ENCODE assay signal across 8 cellular contexts in the genomic region with DNA sequence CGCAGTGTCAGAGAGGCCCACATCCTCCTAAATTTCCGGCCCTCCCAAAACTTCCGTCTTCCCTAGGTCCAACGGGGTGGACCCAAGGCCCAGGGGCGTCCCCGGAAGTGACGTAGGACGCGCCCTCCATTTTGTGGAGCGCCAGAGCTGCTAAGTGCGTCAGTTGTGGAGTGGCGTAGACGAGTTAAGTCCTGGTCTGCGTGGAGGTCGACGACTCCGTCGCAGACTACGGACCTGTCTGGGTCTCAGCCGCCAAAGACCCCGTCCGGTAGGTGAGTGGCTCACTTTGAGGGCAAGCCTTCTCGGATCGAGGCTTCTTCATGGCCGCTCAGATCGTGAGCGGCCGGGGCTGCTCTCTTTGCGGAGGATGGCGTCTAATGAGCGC. TPM values are rescaled to one million over a fixed set of nuclear protein-coding genes. Genes with fewer than 3 reads are reported as not detected.
DNase-seq lines count a peak whose midpoint lies in the region; ATAC-seq and TF ChIP-seq lines count a peak whose summit lies in the region.

TSS of gene SRSF5 (plus strand) at position 159 of the 385 bp plus-strand sequence. CDS start 1,015 bp downstream, outside the sequence.

- DNase-seq in DMS53 (lab: John Stamatoyannopoulos, UW) = peak; percentile 96
- peak; percentile 82 for DNase-seq in KG1 (lab: John Stamatoyannopoulos, UW)
- peak; percentile 72 for DNase-seq in Panc1 (ENCODE audit: low read depth, low spot score)
- peak; percentile 91 for DNase-seq in activated T-cell treated with anti-CD3 and anti-CD28 coated beads, Interleukin-2, amount 50 U/mL, for 4 hours
- peak; percentile 88 to 94 for DNase-seq in stimulated activated CD8-positive, alpha-beta memory T cell treated with anti-CD3 and anti-CD28 coated beads, Interleukin-7, amount 100 ng/mL, for 1 hour (ENCODE audit: low read depth in 2 of 2)

- H3K9ac ChIP-seq in mucosa of stomach (ENCODE audit: low read length) = peak within 1 kb of the TSS; percentile 100

- CTCF ChIA-PET in Panc1 (lab: Charles Lee) = no interaction called here

- H3K4me3 ChIP-seq in Panc1 (ENCODE audit: low read depth in 2 of 2, low read length in 2 of 2) (peak within 1 kb of the TSS; percentile 92 to 98), esophagus (ENCODE audit: low read depth in 1 of 2, low read length in 2 of 2) (peak within 1 kb of the TSS; percentile 88 to 98), mucosa of stomach (ENCODE audit: low read length) (peak within 1 kb of the TSS; percentile 99)

- in situ Hi-C loops in Panc1 (cut with HindIII; ENCODE audit: low pct_unique_long_range_greater_than_20kb, low sequenced_read_pairs) = no loop called here

- BruUV-seq in Panc1 (replicated peaks; lab: Mats Ljungman, UMichigan) = no TSS peak

- TF ChIP-seq CTCF in Panc1 (IDR thresholded peaks at IDR 0.05) = no peak

- H3K4me1 ChIP-seq in Panc1 (ENCODE audit: control insufficient read depth, insufficient read depth, low read length) (peaks cover 4% of the 10 kb centered on the region), esophagus (ENCODE audit: control insufficient read depth in 2 of 2, insufficient read depth in 2 of 2, low read length in 1 of 2) (peaks cover 0 to 2% of the 10 kb centered on the region in 2 donors), mucosa of stomach (ENCODE audit: control insufficient read depth, insufficient read depth, low read length) (peaks cover 23% of the 10 kb centered on the region)

- H3K4me1 Mint-ChIP-seq in activated T-cell treated with anti-CD3 and anti-CD28 coated beads, Interleukin-2, amount 50 U/mL, for 4 hours (ENCODE audit: low read depth) = peaks cover 70% of the 10 kb centered on the region

- H3K4me3 Mint-ChIP-seq in activated T-cell treated with anti-CD3 and anti-CD28 coated beads, Interleukin-2, amount 50 U/mL, for 4 hours = peak within 1 kb of the TSS; percentile 90

- WGBS in esophagus, 2 donors = 0% methylated on average over 31 of the region's 31 CpGs

- intact Hi-C loops in Panc1 (cut with micrococcal nuclease; ENCODE audit: unreplicated experiment) = no loop called here

- H3K9me3 Mint-ChIP-seq in activated T-cell treated with anti-CD3 and anti-CD28 coated beads, Interleukin-2, amount 50 U/mL, for 4 hours = no peaks in the 10 kb centered on the region

- peaks cover 39% of the 10 kb centered on the region for H3K36me3 Mint-ChIP-seq in activated T-cell treated with anti-CD3 and anti-CD28 coated beads, Interleukin-2, amount 50 U/mL, for 4 hours (ENCODE audit: insufficient read depth)

- H3K9me3 ChIP-seq in Panc1 (ENCODE audit: control insufficient read depth, insufficient read depth, low read depth, low read length) (no peaks in the 10 kb centered on the region), esophagus (ENCODE audit: control insufficient read depth in 2 of 2, insufficient read depth in 1 of 2, low read depth in 1 of 2, low read length in 1 of 2) (no peaks in the 10 kb centered on the region), mucosa of stomach (ENCODE audit: control insufficient read depth, low read length) (no peaks in the 10 kb centered on the region)

- H3K27ac ChIP-seq in Panc1 (ENCODE audit: low read length) (peak within 1 kb of the TSS; percentile 97), esophagus (ENCODE audit: low read depth in 2 of 2, low read length in 1 of 2) (peak within 1 kb of the TSS; percentile 98 to 100)

- no peaks in the 10 kb centered on the region for H3K27me3 Mint-ChIP-seq in activated T-cell treated with anti-CD3 and anti-CD28 coated beads, Interleukin-2, amount 50 U/mL, for 4 hours (ENCODE audit: low read depth)

- H3K36me3 ChIP-seq in Panc1 (ENCODE audit: control insufficient read depth, insufficient read depth, low read length) (peaks cover 44% of the 10 kb centered on the region), esophagus (ENCODE audit: control insufficient read depth in 2 of 2, insufficient read depth in 2 of 2, low read length in 1 of 2) (peaks cover 6 to 12% of the 10 kb centered on the region in 2 donors), mucosa of stomach (ENCODE audit: control insufficient read depth, insufficient read depth, low read length) (peaks cover 13% of the 10 kb centered on the region)

- POLR2A ChIA-PET in Panc1 (lab: Charles Lee) = no interaction called here

- no peaks in the 10 kb centered on the region for H3K27me3 ChIP-seq in Panc1 (ENCODE audit: control insufficient read depth, insufficient read depth, low read length)
- no peaks in the 10 kb centered on the region for H3K27me3 ChIP-seq in esophagus (ENCODE audit: control insufficient read depth in 1 of 2, insufficient read depth in 2 of 2, low read length in 2 of 2)
- no peaks in the 10 kb centered on the region for H3K27me3 ChIP-seq in mucosa of stomach (ENCODE audit: control insufficient read depth, insufficient read depth, low read length)

- ATAC-seq in GM21723 (IDR thresholded peaks at IDR 0.05; ENCODE audit: unreplicated experiment) (peak; percentile 85), Panc1 (peak; percentile 96)
- peak; percentile 81 to 86 for ATAC-seq in activated T-cell treated with anti-CD3 and anti-CD28 coated beads, Interleukin-2, amount 50 U/mL, for 4 hours

RNA-seq across cellular contexts. Expression of gene SRSF5, which starts in this region (rescaled TPM):
- 154 TPM for total RNA-seq in Panc1 (2021; ENCODE audit: unreplicated experiment)
- polyA plus RNA-seq in Panc1 (2012; ENCODE audit: insufficient read length) = 164 TPM
- total RNA-seq in activated T-cell treated with anti-CD3 and anti-CD28 coated beads, Interleukin-2, amount 50 U/mL, for 4 hours = 100 to 1,000 TPM; 321 to 342 (median 325) TPM
- 100 to 1,000 TPM; 362 to 481 TPM for polyA plus RNA-seq in esophagus

Comparison
In these comparisons a context has a peak if more than half of its experiments do, and no peak if none do; other contexts are left out.
1. Peak in every context shown above with its lines: DNase-seq, ATAC-seq, H3K4me3 ChIP-seq and H3K27ac ChIP-seq.